Comparison of ENCODE assay signal across 11 cellular contexts in the genomic region with DNA sequence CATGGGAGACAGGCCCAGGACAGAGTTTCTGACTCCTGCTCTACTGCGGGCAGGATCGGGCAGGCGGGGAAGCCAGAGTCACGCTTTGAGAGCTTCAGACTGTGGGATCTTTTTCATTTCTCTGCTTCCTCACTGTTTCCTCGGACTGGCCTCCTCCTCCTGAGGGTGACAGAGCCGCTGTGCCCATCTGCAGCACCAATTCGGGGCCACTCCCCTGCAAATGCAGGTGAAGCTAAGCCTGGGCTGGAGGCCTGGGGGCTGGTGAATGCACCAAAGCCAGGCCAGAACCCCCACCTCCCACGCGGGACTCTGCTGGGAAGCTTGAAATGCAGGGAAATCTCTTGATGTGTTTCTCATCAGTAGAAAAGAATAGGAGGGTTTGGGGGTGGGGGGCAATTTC.
DNase-seq lines count a peak whose midpoint lies in the region; ATAC-seq, FAIRE-seq and TF ChIP-seq lines count a peak whose summit lies in the region.
"Had no signal": no experiment of that assay in that cellular context is flagged by ENCODE, and none has a peak within 500 bp of the region (broad histone marks: within the 10 kb centered on the region; RNA-seq: fewer than 3 reads in every experiment).

No MANE protein-coding gene starts in this region.

- peaks cover 4% of the 10 kb centered on the region for H3K4me1 ChIP-seq in CD8-positive, alpha-beta T cell (ENCODE audit: insufficient read depth, low read length)
- H3K4me1 ChIP-seq in gastroesophageal sphincter (peaks cover 0 to 67% (median 23%) of the 10 kb centered on the region in 3 donors), rectal smooth muscle tissue (ENCODE audit: control insufficient read depth, insufficient read depth, low read length) (peaks cover 6% of the 10 kb centered on the region)

- no peaks in the 10 kb centered on the region for H4K20me1 ChIP-seq in SU-DHL-6 (ENCODE audit: low read depth, low read length)

- H3K9me3 ChIP-seq in CD8-positive, alpha-beta T cell (ENCODE audit: low read length) = no peaks in the 10 kb centered on the region
- no peaks in the 10 kb centered on the region for H3K9me3 ChIP-seq in SU-DHL-6 (ENCODE audit: insufficient read depth, low read length)
- H3K9me3 ChIP-seq in gastroesophageal sphincter = no peaks in the 10 kb centered on the region
- H3K9me3 ChIP-seq: body of pancreas had no signal

- POLR2A ChIA-PET in CD8-positive, alpha-beta T cell (lab: Charles Lee) = interaction anchor here (1.5 kb wide), 1 partner anchor 25 kb away, joined by 3 read pairs; no protein-coding TSS in a partner anchor

- no peaks in the 10 kb centered on the region for H3K9me3 Mint-ChIP-seq in CD8-positive, alpha-beta T cell

- H3K27ac ChIP-seq in CD8-positive, alpha-beta T cell (ENCODE audit: low read depth, low read length) = no peak overlapping the region
- H3K27ac ChIP-seq in SU-DHL-6 (ENCODE audit: low read depth, low read length) (peak overlapping the region; percentile 89), gastroesophageal sphincter (peak overlapping the region in 3 of 4 donors; percentile 52 to 72 (median 61)), rectal smooth muscle tissue (ENCODE audit: low read depth, low read length) (peak overlapping the region; percentile 48)

- H3K9me2 ChIP-seq in SU-DHL-6 (replicated peaks; ENCODE audit: insufficient read depth, low read length) = no peaks in the 10 kb centered on the region

- H3K4me1 Mint-ChIP-seq in CD8-positive, alpha-beta T cell (ENCODE audit: low read depth) = peaks cover 50% of the 10 kb centered on the region

- peak overlapping the region; percentile 54 for H3K4me2 ChIP-seq in SU-DHL-6 (ENCODE audit: low read depth, low read length, poor library complexity, severe bottlenecking)

- no peak for TF ChIP-seq CTCF in CD8-positive, alpha-beta T cell (IDR thresholded peaks at IDR 0.05)
- TF ChIP-seq CTCF in SU-DHL-6 (IDR thresholded peaks at IDR 0.05; ENCODE audit: insufficient read depth, low read length, poor library complexity, severe bottlenecking) (no peak), gastroesophageal sphincter (IDR thresholded peaks at IDR 0.05) (no peak)

- no peak for TF ChIP-seq POLR2A in gastroesophageal sphincter (IDR thresholded peaks at IDR 0.05)
- no peak for TF ChIP-seq POLR2A in H54 (IDR thresholded peaks at IDR 0.05; ENCODE audit: low read depth, low read length)

- H2AFZ ChIP-seq in SU-DHL-6 (ENCODE audit: low read depth, low read length, severe bottlenecking) = no peak overlapping the region

- no peak for FAIRE-seq in H54 (lab: Jason Lieb, UNC)

- H3K79me2 ChIP-seq in SU-DHL-6 (ENCODE audit: insufficient read depth, low read length) = peaks cover 71% of the 10 kb centered on the region

- CTCF ChIA-PET in CD8-positive, alpha-beta T cell (lab: Charles Lee) = interaction anchor here (1.5 kb wide), 1 partner anchor 76 kb away, joined by 4 read pairs; no protein-coding TSS in a partner anchor

- H3F3A ChIP-seq in SU-DHL-6 (ENCODE audit: insufficient read depth) = peaks cover 44% of the 10 kb centered on the region

- intact Hi-C loops in CD8-positive, alpha-beta T cell (cut with DNase I, micrococcal nuclease) = loop anchor here in 1 of 2 experiments (5.0 kb wide), 1 partner anchor 428 kb away; no protein-coding TSS in a partner anchor

- TF ChIP-seq EP300 in gastroesophageal sphincter (IDR thresholded peaks at IDR 0.05) = no peak

- no peak for ATAC-seq in CD8-positive, alpha-beta T cell
- ATAC-seq in gastroesophageal sphincter = no peak
- ATAC-seq: sciatic nerve had no signal

- H3K36me3 ChIP-seq in CD8-positive, alpha-beta T cell (ENCODE audit: insufficient read depth, low read length) = no peaks in the 10 kb centered on the region
- no peaks in the 10 kb centered on the region for H3K36me3 ChIP-seq in SU-DHL-6 (ENCODE audit: low read length)
- H3K36me3 ChIP-seq in gastroesophageal sphincter = no peaks in the 10 kb centered on the region
- no peaks in the 10 kb centered on the region for H3K36me3 ChIP-seq in rectal smooth muscle tissue (ENCODE audit: control insufficient read depth, insufficient read depth, low read length)

- H3K4me3 ChIP-seq in CD8-positive, alpha-beta T cell (ENCODE audit: low read depth, low read length) = no peak overlapping the region
- no peak overlapping the region for H3K4me3 ChIP-seq in SU-DHL-6 (ENCODE audit: insufficient read depth, low read length, poor library complexity, severe bottlenecking)
- no peak overlapping the region for H3K4me3 ChIP-seq in gastroesophageal sphincter
- H3K4me3 ChIP-seq in rectal smooth muscle tissue (ENCODE audit: low read length) = no peak overlapping the region
- H3K4me3 ChIP-seq: body of pancreas had no signal

- 82 to 100% methylated on average over 1 to 2 of the region's 9 CpGs for WGBS in gastroesophageal sphincter (ENCODE audit: low coverage in 1 of 2), 2 donors

- H3K9ac ChIP-seq in SU-DHL-6 (ENCODE audit: low read length) (peak overlapping the region; percentile 52), rectal smooth muscle tissue (ENCODE audit: low read length) (no peak overlapping the region)

- H3K27me3 Mint-ChIP-seq in CD8-positive, alpha-beta T cell (ENCODE audit: low read depth) = no peaks in the 10 kb centered on the region

- peak overlapping the region; percentile 43 for H3K27ac Mint-ChIP-seq in CD8-positive, alpha-beta T cell

- peaks cover 30% of the 10 kb centered on the region for H3K36me3 Mint-ChIP-seq in CD8-positive, alpha-beta T cell

- DNase-seq in CD8-positive, alpha-beta T cell = no peak
- no peak for DNase-seq in DMS153 (lab: John Stamatoyannopoulos, UW)
- DNase-seq in AG08395 (ENCODE audit: low spot score) = no peak
- no peak for DNase-seq in H54 (ENCODE audit: insufficient read length, low spot score)
- DNase-seq in NK-92 treated with Interleukin-12 subunit alpha and Interleukin-12 subunit beta, amount 100 ng/mL, for 24 hours (lab: John Stamatoyannopoulos, UW) = no peak
- DNase-seq: body of pancreas, COR-L47 had no signal

- no peak overlapping the region for H3K4me3 Mint-ChIP-seq in CD8-positive, alpha-beta T cell

- H3K27me3 ChIP-seq in CD8-positive, alpha-beta T cell (ENCODE audit: insufficient read depth, low read length) = no peaks in the 10 kb centered on the region
- H3K27me3 ChIP-seq in SU-DHL-6 (ENCODE audit: low read length) (no peaks in the 10 kb centered on the region), gastroesophageal sphincter (no peaks in the 10 kb centered on the region), rectal smooth muscle tissue (ENCODE audit: control insufficient read depth, insufficient read depth, low read length) (no peaks in the 10 kb centered on the region)
- H3K27me3 ChIP-seq: body of pancreas had no signal
